9 cellular contexts compared by ENCODE assay signal in genomic region chr2:130376433-130377293, GRCh38. TPM values are rescaled to one million over a fixed set of nuclear protein-coding genes. Genes with fewer than 3 reads are reported as not detected.
DNase-seq lines count a peak whose midpoint lies in the region; ATAC-seq and TF ChIP-seq lines count a peak whose summit lies in the region.
"Had no signal": no experiment of that assay in that cellular context is flagged by ENCODE, and none has a peak within 500 bp of the region (broad histone marks: within the 10 kb centered on the region; RNA-seq: fewer than 3 reads in every experiment).

No MANE protein-coding gene starts in this region.

- H3K9me3 Mint-ChIP-seq in CD4-positive, alpha-beta T cell = no peaks in the 10 kb centered on the region
- no peaks in the 10 kb centered on the region for H3K9me3 Mint-ChIP-seq in activated naive CD8-positive, alpha-beta T cell treated with anti-CD3 and anti-CD28 coated beads, Interleukin-2, amount 10 ng/mL, durations not matched to agents 7 days and 5 days

- H3K4me3 Mint-ChIP-seq in CD4-positive, alpha-beta T cell = no peak overlapping the region
- peak overlapping the region; percentile 51 for H3K4me3 Mint-ChIP-seq in activated naive CD8-positive, alpha-beta T cell treated with anti-CD3 and anti-CD28 coated beads, Interleukin-2, amount 10 ng/mL, durations not matched to agents 7 days and 5 days

- no peaks in the 10 kb centered on the region for H3K27me3 ChIP-seq in CD4-positive, alpha-beta T cell (ENCODE audit: control insufficient read depth, insufficient read depth, low read length)
- H3K27me3 ChIP-seq in body of pancreas (no peaks in the 10 kb centered on the region), foreskin keratinocyte (no peaks in the 10 kb centered on the region)

- H3K4me1 ChIP-seq in body of pancreas (peaks cover 20% of the 10 kb centered on the region), foreskin keratinocyte (no peaks in the 10 kb centered on the region)

- TF ChIP-seq POLR2A in body of pancreas (IDR thresholded peaks at IDR 0.05) = no peak

- no peaks in the 10 kb centered on the region for H3K36me3 ChIP-seq in body of pancreas (replicated peaks in 1 of 2; ENCODE audit: insufficient read depth in 1 of 2, low read depth in 2 of 2)

- H3K27ac Mint-ChIP-seq in CD4-positive, alpha-beta T cell = peak overlapping the region; percentile 33
- peak overlapping the region; percentile 35 for H3K27ac Mint-ChIP-seq in activated naive CD8-positive, alpha-beta T cell treated with anti-CD3 and anti-CD28 coated beads, Interleukin-2, amount 10 ng/mL, durations not matched to agents 7 days and 5 days

- peaks cover 48% of the 10 kb centered on the region for H3K36me3 Mint-ChIP-seq in CD4-positive, alpha-beta T cell (ENCODE audit: low read depth)
- H3K36me3 Mint-ChIP-seq in activated naive CD8-positive, alpha-beta T cell treated with anti-CD3 and anti-CD28 coated beads, Interleukin-2, amount 10 ng/mL, durations not matched to agents 7 days and 5 days = peaks cover 43% of the 10 kb centered on the region

- no peak overlapping the region for H3K4me3 ChIP-seq in body of pancreas

- POLR2A ChIA-PET in CD4-positive, alpha-beta T cell (lab: Charles Lee) = interaction anchor here (0.7 to 4.6 kb wide), 2 partner anchors 33 to 35 kb away, joined by 3 to 32 read pairs; partner anchors contain the start of gene IMP4
- POLR2A ChIA-PET in activated naive CD8-positive, alpha-beta T cell treated with anti-CD3 and anti-CD28 coated beads, Interleukin-2, amount 10 ng/mL, durations not matched to agents 7 days and 5 days (lab: Charles Lee) = interaction anchor here (0.6 to 1.4 kb wide), 2 partner anchors 34 to 596 kb away, joined by 3 to 6 read pairs; partner anchors contain the start of gene IMP4

- H3K27me3 Mint-ChIP-seq in CD4-positive, alpha-beta T cell = no peaks in the 10 kb centered on the region
- H3K27me3 Mint-ChIP-seq in activated naive CD8-positive, alpha-beta T cell treated with anti-CD3 and anti-CD28 coated beads, Interleukin-2, amount 10 ng/mL, durations not matched to agents 7 days and 5 days = no peaks in the 10 kb centered on the region

- CTCF ChIA-PET in CD4-positive, alpha-beta T cell (lab: Charles Lee) = no interaction called here

- no peak for TF ChIP-seq CTCF in CD4-positive, alpha-beta T cell (IDR thresholded peaks at IDR 0.05)
- TF ChIP-seq CTCF in body of pancreas (IDR thresholded peaks at IDR 0.05) (no peak), foreskin keratinocyte (conservative IDR thresholded peaks at IDR 0.05) (no peak)

- DNase-seq in CD4-positive, alpha-beta T cell = no peak
- no peak for DNase-seq in activated naive CD8-positive, alpha-beta T cell treated with anti-CD3 and anti-CD28 coated beads, Interleukin-2, amount 10 ng/mL, durations not matched to agents 7 days and 5 days
- DNase-seq in body of pancreas = no peak
- no peak for DNase-seq in foreskin keratinocyte
- no peak for DNase-seq in amygdala (lab: John Stamatoyannopoulos, UW)
- no peak for DNase-seq in midbrain (lab: John Stamatoyannopoulos, UW)

- H3K9me3 ChIP-seq in CD4-positive, alpha-beta T cell (ENCODE audit: control insufficient read depth, low read length) = no peaks in the 10 kb centered on the region
- H3K9me3 ChIP-seq in body of pancreas = no peaks in the 10 kb centered on the region

- intact Hi-C loops in CD4-positive, alpha-beta T cell (cut with DNase I, micrococcal nuclease) = loop anchor here in 1 of 2 experiments (10.0 kb wide), 4 partner anchors 192 to 1118 kb away; partner anchors contain the start of genes GPR148, MZT2A, MZT2B and PLEKHB2
- intact Hi-C loops in body of pancreas (cut with DNase I) = no loop called here

- WGBS in body of pancreas, 2 donors = 76 to 93% methylated on average over 11 of the region's 11 CpGs

- peaks cover 87% of the 10 kb centered on the region for H3K4me1 Mint-ChIP-seq in CD4-positive, alpha-beta T cell (ENCODE audit: low read depth)
- H3K4me1 Mint-ChIP-seq in activated naive CD8-positive, alpha-beta T cell treated with anti-CD3 and anti-CD28 coated beads, Interleukin-2, amount 10 ng/mL, durations not matched to agents 7 days and 5 days = peaks cover 58% of the 10 kb centered on the region

- H3K27ac ChIP-seq in CD4-positive, alpha-beta T cell (ENCODE audit: low read depth, low read length) = no peak overlapping the region
- H3K27ac ChIP-seq in body of pancreas (no peak overlapping the region), foreskin keratinocyte (no peak overlapping the region)
- H3K27ac ChIP-seq: HL-60 had no signal

- no peak for ATAC-seq in CD4-positive, alpha-beta T cell (ENCODE audit: poor library complexity)
- peak; percentile 41 for ATAC-seq in GM19372 (IDR thresholded peaks at IDR 0.05; ENCODE audit: low read depth, unreplicated experiment)
- ATAC-seq in HG03135 (IDR thresholded peaks at IDR 0.05; ENCODE audit: unreplicated experiment) = peak; percentile 50
- ATAC-seq in activated naive CD8-positive, alpha-beta T cell treated with anti-CD3 and anti-CD28 coated beads, Interleukin-2, amount 10 ng/mL, durations not matched to agents 7 days and 5 days (ENCODE audit: low read depth) = no peak
- no peak for ATAC-seq in body of pancreas
- no peak for ATAC-seq in foreskin keratinocyte

RNA-seq across cellular contexts. Expression of gene PTPN18, which starts 20.8 kb away (rescaled TPM):
- total RNA-seq in CD4-positive, alpha-beta T cell = 10 to 100 TPM; 27.6 to 27.8 TPM
- total RNA-seq in activated naive CD8-positive, alpha-beta T cell treated with anti-CD3 and anti-CD28 coated beads, Interleukin-2, amount 10 ng/mL, durations not matched to agents 7 days and 5 days = 10 to 100 TPM; 57.7 to 64.5 TPM
- total RNA-seq in body of pancreas (100 to 1,000 TPM in 1 of 2 donors, 10 to 100 TPM in 1; 61.7 to 156 TPM), foreskin keratinocyte (16.3 and 18.8 TPM in 2 replicates)
- polyA plus RNA-seq in foreskin keratinocyte = 14.4 and 14.6 TPM in 2 replicates

RNA-seq across cellular contexts. Expression of gene IMP4, which starts 34.0 kb away (rescaled TPM):
- total RNA-seq in CD4-positive, alpha-beta T cell = 10 to 100 TPM; 81.7 to 88.1 TPM
- 10 to 100 TPM; 64.9 to 65.8 TPM for total RNA-seq in activated naive CD8-positive, alpha-beta T cell treated with anti-CD3 and anti-CD28 coated beads, Interleukin-2, amount 10 ng/mL, durations not matched to agents 7 days and 5 days
- total RNA-seq in body of pancreas (10 to 100 TPM; 77.5 to 78.1 TPM), foreskin keratinocyte (107 and 120 TPM in 2 replicates)
- 135 and 142 TPM in 2 replicates for polyA plus RNA-seq in foreskin keratinocyte

Comparison
In these comparisons a context has a peak if more than half of its experiments do, and no peak if none do; other contexts are left out.
1. ATAC-seq: peak in GM19372 (single experiment) and HG03135 (single experiment); none in CD4-positive, alpha-beta T cell (single experiment), activated naive CD8-positive, alpha-beta T cell treated with anti-CD3 and anti-CD28 coated beads, Interleukin-2, amount 10 ng/mL, durations not matched to agents 7 days and 5 days (single experiment), body of pancreas (single experiment) and foreskin keratinocyte (single experiment).